9 cellular contexts compared by ENCODE assay signal in the genomic region with DNA sequence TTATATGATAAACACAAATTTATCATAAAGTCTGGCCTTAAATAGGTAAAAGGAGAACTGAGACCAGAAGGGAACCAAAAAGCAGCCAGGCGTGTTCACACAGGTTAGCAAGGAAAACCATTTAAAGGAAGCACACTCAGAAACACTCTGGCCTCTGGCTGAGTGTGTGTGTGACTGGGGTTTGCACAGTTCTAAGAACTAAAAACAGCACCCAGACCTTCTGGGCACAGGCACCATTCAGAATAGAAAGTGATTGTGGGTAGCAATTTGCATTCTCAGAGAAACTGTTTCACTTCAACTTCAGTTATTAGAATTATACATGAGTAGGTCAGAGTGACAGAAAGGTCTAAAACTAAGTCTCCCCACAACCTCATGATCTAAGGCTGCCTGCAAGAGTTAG.
DNase-seq lines count a peak whose midpoint lies in the region; ATAC-seq and FAIRE-seq lines count a peak whose summit lies in the region.
"Had no signal": no experiment of that assay in that cellular context is flagged by ENCODE, and none has a peak within 500 bp of the region (broad histone marks: within the 10 kb centered on the region; RNA-seq: fewer than 3 reads in every experiment).

No MANE protein-coding gene starts in this region.

- no peaks in the 10 kb centered on the region for H3K9me3 Mint-ChIP-seq in dendritic cell treated with granulocyte-macrophage colony-stimulating factor and Interleukin-4, amounts not matched to agents 40 ng/mL and 50 ng/mL, for 4 days

- intact Hi-C loops in dendritic cell treated with granulocyte-macrophage colony-stimulating factor and Interleukin-4, amounts not matched to agents 40 ng/mL and 50 ng/mL, for 4 days (cut with micrococcal nuclease): loop anchor here (10.0 kb wide), 1 partner anchor 49 kb away; the partner anchor contains the start of gene GPR34

- peak overlapping the region; percentile 32 for H3K4me3 Mint-ChIP-seq in dendritic cell treated with granulocyte-macrophage colony-stimulating factor and Interleukin-4, amounts not matched to agents 40 ng/mL and 50 ng/mL, for 4 days

- no peaks in the 10 kb centered on the region for H3K27me3 Mint-ChIP-seq in dendritic cell treated with granulocyte-macrophage colony-stimulating factor and Interleukin-4, amounts not matched to agents 40 ng/mL and 50 ng/mL, for 4 days

- FAIRE-seq in urothelium cell line (lab: Jason Lieb, UNC): no peak

- H3K36me3 Mint-ChIP-seq in dendritic cell treated with granulocyte-macrophage colony-stimulating factor and Interleukin-4, amounts not matched to agents 40 ng/mL and 50 ng/mL, for 4 days (ENCODE audit: low read depth): no peaks in the 10 kb centered on the region

- no peak for DNase-seq in DMS 273 (lab: John Stamatoyannopoulos, UW; ENCODE audit: unreplicated experiment)
- no peak for DNase-seq in cerebellar cortex (ENCODE audit: low spot score)
- DNase-seq in urothelium cell line (ENCODE audit: low spot score): no peak
- no peak for DNase-seq in NCI-H1417 (lab: John Stamatoyannopoulos, UW)
- DNase-seq: SHP77 treated with DMSO at 0.1 percent for 48 hours had no signal

- peaks cover 27% of the 10 kb centered on the region for H3K4me1 Mint-ChIP-seq in dendritic cell treated with granulocyte-macrophage colony-stimulating factor and Interleukin-4, amounts not matched to agents 40 ng/mL and 50 ng/mL, for 4 days (ENCODE audit: low read depth)

- ATAC-seq in GM18508 (IDR thresholded peaks at IDR 0.05; ENCODE audit: insufficient read depth, unreplicated experiment): peak; percentile 94
- ATAC-seq in GM21360 (IDR thresholded peaks at IDR 0.05; ENCODE audit: unreplicated experiment): peak; percentile 99
- peak; percentile 98 for ATAC-seq in HG03354 (IDR thresholded peaks at IDR 0.05; ENCODE audit: poor library complexity, severe bottlenecking, unreplicated experiment)

- peak overlapping the region; percentile 62 for H3K27ac Mint-ChIP-seq in dendritic cell treated with granulocyte-macrophage colony-stimulating factor and Interleukin-4, amounts not matched to agents 40 ng/mL and 50 ng/mL, for 4 days
